ENCODE assay signal across 25 cellular contexts in genomic region chr9:109593612-109594011, GRCh38.
"Had no signal": no experiment of that assay in that cellular context is flagged by ENCODE, and none has a peak within 500 bp of the region (broad histone marks: within the 10 kb centered on the region; RNA-seq: fewer than 3 reads in every experiment).

No MANE protein-coding gene starts in this region.

- ATAC-seq: K562, Right ventricle myocardium inferior, SK-N-SH treated with all-trans-retinoic acid at 6 μM for 48 hours had no signal

- H3K4me1 ChIP-seq: Peyer's patch, SJCRH30 had no signal

- H3K27me3 ChIP-seq: Peyer's patch, SJCRH30 had no signal

- H2AFZ ChIP-seq: PC-9 had no signal

- H3K27ac ChIP-seq: HL-60, KMS-11, PC-9, Peyer's patch, SJCRH30 had no signal

- H3K4me2 ChIP-seq: KMS-11, PC-9 had no signal

- DNase-seq: Kasumi-1; MM.1S; NCI-H1092 treated with DMSO at 0.1 percent for 48 hours; NCI-H1436; NCI-H187; NCI-H2029; NCI-H2081 treated with DMSO at 0.1 percent for 48 hours; NCI-H2171; NCI-H226; NCI-H446; NCI-H510A; NCI-H524 treated with DMSO at 0.1 percent for 48 hours; NCI-H774; NK-92 treated with Interleukin-12 subunit alpha and Interleukin-12 subunit beta, amount 100 ng/mL, for 24 hours; OCI-M1; PC-9; Peyer's patch; SHP77 treated with DMSO at 0.1 percent for 48 hours; SJCRH30; T-helper 1 cell had no signal

- H3K9me3 ChIP-seq: Peyer's patch had no signal

- H3K4me3 ChIP-seq: K562, PC-9, Peyer's patch, SJCRH30 had no signal

- H3K36me3 ChIP-seq: Peyer's patch, SJCRH30 had no signal
